In the genomic region with DNA sequence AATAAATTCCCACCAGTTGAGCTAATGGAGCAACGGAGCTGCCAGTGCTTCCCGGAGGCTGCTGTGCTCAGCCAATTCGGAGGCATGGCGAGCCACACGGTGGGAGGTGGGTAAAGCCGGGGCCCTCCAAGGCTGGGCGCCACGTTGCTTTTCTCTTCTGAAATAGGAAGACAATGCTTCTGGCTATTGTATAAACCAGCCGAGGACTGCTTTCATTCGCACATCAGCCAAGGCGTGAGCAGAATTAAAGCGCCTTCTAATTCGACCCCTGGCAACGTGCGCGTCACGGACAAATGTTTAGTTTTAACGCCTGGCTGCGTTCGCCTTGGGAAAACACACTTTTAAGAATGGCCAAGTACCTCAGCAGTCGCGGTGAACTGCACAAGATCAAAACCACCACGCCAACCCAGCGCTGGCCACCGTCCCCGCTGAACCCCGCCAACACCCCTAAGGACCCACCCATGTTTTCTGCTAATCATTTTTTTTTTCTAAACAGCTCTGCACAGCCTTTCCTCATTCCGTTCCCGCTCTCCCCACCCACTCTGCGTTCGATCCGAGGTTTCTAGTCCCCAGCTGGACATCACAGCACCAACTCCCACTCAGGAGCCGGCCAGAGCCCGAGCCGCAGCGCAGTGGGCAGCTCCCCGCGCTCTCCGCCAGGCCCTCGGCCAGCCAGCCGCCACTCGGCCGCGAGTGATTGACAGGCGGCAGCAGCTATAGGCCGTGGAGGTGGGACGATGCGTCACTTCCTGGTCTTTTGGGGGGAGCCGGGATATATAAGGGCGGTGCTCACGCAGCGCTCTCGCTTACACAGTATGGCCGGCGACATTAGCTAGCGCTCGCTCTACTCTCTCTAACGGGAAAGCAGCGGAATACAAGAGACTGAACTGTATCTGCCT, we compare ENCODE assay signal across 8 cellular contexts. TPM values are rescaled to one million over a fixed set of nuclear protein-coding genes. Genes with fewer than 3 reads are reported as not detected.
DNase-seq lines count a peak whose midpoint lies in the region; ATAC-seq, FAIRE-seq and TF ChIP-seq lines count a peak whose summit lies in the region.

TSS of gene AMD1 (plus strand) at position 805 of the 899 bp plus-strand sequence. CDS start 321 bp downstream, outside the sequence.

- H3K4me3 ChIP-seq in adrenal gland = peak within 1 kb of the TSS; percentile 57 to 96 (median 71)
- peak within 1 kb of the TSS; percentile 74 to 95 (median 90) for H3K4me3 ChIP-seq in heart left ventricle
- H3K4me3 ChIP-seq in upper lobe of left lung = peak within 1 kb of the TSS; percentile 68 to 96 (median 88)

- H3K4me1 ChIP-seq in adrenal gland (replicated peaks in 1 of 2) (peaks cover 7 to 33% of the 10 kb centered on the region in 2 donors), heart left ventricle (peaks cover 2 to 36% (median 29%) of the 10 kb centered on the region in 12 donors), upper lobe of left lung (peaks cover 23 to 35% (median 27%) of the 10 kb centered on the region in 4 donors)

- H3K36me3 ChIP-seq in adrenal gland (replicated peaks in 1 of 2) (no peaks in the 10 kb centered on the region), heart left ventricle (no peaks in the 10 kb centered on the region), upper lobe of left lung (no peaks in the 10 kb centered on the region)

- FAIRE-seq in GM12892 (lab: Jason Lieb, UNC) = peak; percentile 97

- ATAC-seq in HG02852 (IDR thresholded peaks at IDR 0.05; ENCODE audit: unreplicated experiment) (peak; percentile 71), heart left ventricle (peak; percentile 92 to 95 (median 94)), upper lobe of left lung (ENCODE audit: low FRiP score in 2 of 2) (peak; percentile 93 to 95)

- DNase-seq in GM12892 (ENCODE audit: insufficient read length) (peak; percentile 88), NCI-H146 (lab: John Stamatoyannopoulos, UW) (peak; percentile 99), T-helper 1 cell (peak; percentile 89 to 97 (median 93)), adrenal gland (peak; percentile 96 to 99 (median 98)), heart left ventricle (peak; percentile 98 to 99 (median 98)), posterior cingulate gyrus (peak; percentile 96 to 100 (median 98)), upper lobe of left lung (peak; percentile 97 to 98)

- no peaks in the 10 kb centered on the region for H3K27me3 ChIP-seq in adrenal gland
- no peaks in the 10 kb centered on the region for H3K27me3 ChIP-seq in heart left ventricle
- H3K27me3 ChIP-seq in upper lobe of left lung = no peaks in the 10 kb centered on the region

- WGBS in adrenal gland, 4 donors = 0 to 1% (median 0%) methylated on average over 56 to 59 of the region's 59 CpGs
- WGBS in heart left ventricle, 4 donors = 0 to 1% (median 0%) methylated on average over 58 to 59 of the region's 59 CpGs
- 0 to 1% methylated on average over 47 to 48 of the region's 59 CpGs for WGBS in upper lobe of left lung, 2 donors

- TF ChIP-seq EP300 in upper lobe of left lung (IDR thresholded peaks at IDR 0.05) = peak in 1 of 4 donors; percentile 87

- TF ChIP-seq POLR2A in GM12892 (IDR thresholded peaks at IDR 0.05; ENCODE audit: low read depth, low read length) = peak; percentile 100
- TF ChIP-seq POLR2A in adrenal gland (IDR thresholded peaks at IDR 0.05) = peak; percentile 99
- TF ChIP-seq POLR2A in heart left ventricle (IDR thresholded peaks at IDR 0.05) = peak; percentile 93 to 98
- peak; percentile 95 to 100 (median 99) for TF ChIP-seq POLR2A in upper lobe of left lung (IDR thresholded peaks at IDR 0.05)

- H3K27ac ChIP-seq in adrenal gland (peak within 1 kb of the TSS; percentile 77 to 97 (median 95)), heart left ventricle (peak within 1 kb of the TSS; percentile 74 to 98 (median 94)), upper lobe of left lung (peak within 1 kb of the TSS; percentile 93 to 98 (median 96))

- TF ChIP-seq CTCF in adrenal gland (IDR thresholded peaks at IDR 0.05) = peak in 3 of 6 experiments; percentile 19 to 30 (median 29)
- TF ChIP-seq CTCF in heart left ventricle (IDR thresholded peaks at IDR 0.05) = no peak
- peak in 3 of 6 experiments; percentile 11 to 71 (median 46) for TF ChIP-seq CTCF in upper lobe of left lung (IDR thresholded peaks at IDR 0.05)

- intact Hi-C loops in adrenal gland (cut with DNase I) (loop anchor here in 1 of 2 donors (10.0 kb wide), 1 partner anchor 81 kb away; the partner anchor contains the start of gene GTF3C6), heart left ventricle (cut with DNase I) (loop anchor here in 7 of 10 donors (1.0 to 10.0 kb wide), 8 partner anchors 57 to 349 kb away; partner anchors contain the start of genes CDK19 (in 5 of the 7) and GTF3C6 (in 2 of the 7)), posterior cingulate gyrus (cut with DNase I) (loop anchor here (2.0 kb wide), 1 partner anchor 59 kb away; the partner anchor contains the start of gene CDK19)

- H3K9me3 ChIP-seq in adrenal gland (replicated peaks in 1 of 3) (no peaks in the 10 kb centered on the region), heart left ventricle (no peaks in the 10 kb centered on the region), upper lobe of left lung (no peaks in the 10 kb centered on the region)

RNA-seq across cellular contexts. Expression of gene AMD1, which starts in this region (rescaled TPM):
- 57.5 TPM for polyA plus RNA-seq in GM12892 (2012; ENCODE audit: missing spikeins)
- total RNA-seq in adrenal gland (10 to 100 TPM; 21.3 to 64.1 (median 43.5) TPM), heart left ventricle (10 to 100 TPM; 44.5 to 85.6 (median 70.4) TPM), upper lobe of left lung (100 to 1,000 TPM in 2 of 6 donors, 10 to 100 TPM in 4; 57.2 to 132 (median 67.9) TPM)
- polyA plus RNA-seq in adrenal gland (10 to 100 TPM; 15.4 to 62.5 (median 19.3) TPM), heart left ventricle (10 to 100 TPM; 41.6 to 71.0 TPM)

Comparison
In these comparisons a context has a peak if more than half of its experiments do, and no peak if none do; other contexts are left out.
1. Peak in every context shown above with its lines: DNase-seq, ATAC-seq, H3K4me3 ChIP-seq and H3K27ac ChIP-seq.